Comparison of ENCODE assay signal across 8 cellular contexts in genomic region chr12:92927436-92928116, GRCh38. TPM values are rescaled to one million over a fixed set of nuclear protein-coding genes. Genes with fewer than 3 reads are reported as not detected.
A peak's percentile ranks its signal among the peaks of the same experiment; 100 is the strongest.
DNase-seq lines count a peak whose midpoint lies in the region; ATAC-seq, FAIRE-seq and TF ChIP-seq lines count a peak whose summit lies in the region.

No MANE protein-coding gene starts in this region.

- H3K36me3 ChIP-seq in Peyer's patch (no peaks in the 10 kb centered on the region), H1 (ENCODE audit: control insufficient read depth in 2 of 4, insufficient read depth in 4 of 4, low read length in 3 of 4) (no peaks in the 10 kb centered on the region)

- peak overlapping the region; percentile 79 for H3K4me3 Mint-ChIP-seq in nephron progenitor cell

- peak overlapping the region in 2 of 4 donors; percentile 71 to 98 for H3K4me3 ChIP-seq in Peyer's patch
- peak overlapping the region in 2 of 4 experiments; percentile 46 to 64; a peak in 4 of 8 replicates for H3K4me3 ChIP-seq in H1 (ENCODE audit: extremely low read depth in 1 of 4, insufficient read depth in 2 of 4, low read depth in 3 of 4, low read length in 4 of 4)

- H3K14ac ChIP-seq in H1 (ENCODE audit: insufficient read length) = no peak overlapping the region

- H4K5ac ChIP-seq in H1 (ENCODE audit: insufficient read length, low read depth, low read length) = no peak overlapping the region

- H3K79me2 ChIP-seq in H1 (ENCODE audit: control insufficient read depth in 1 of 2, insufficient read depth in 2 of 2, low read length in 2 of 2) = peaks cover 0 to 43% of the 10 kb centered on the region in 2 experiments; a peak in 2 of 4 replicates

- no peak overlapping the region for H2BK120ac ChIP-seq in H1 (replicated peaks; ENCODE audit: low read depth, low read length)

- no peak overlapping the region for H3K9ac ChIP-seq in H1 (replicated peaks in 1 of 4; ENCODE audit: extremely low read depth in 1 of 4, low read depth in 3 of 4, low read length in 3 of 4)

- TF ChIP-seq RAD21 in H1 (IDR thresholded peaks at IDR 0.05 in 1 of 2, conservative IDR thresholded peaks at IDR 0.05 in 1 of 2; ENCODE audit: low read depth in 2 of 2, low read length in 2 of 2) = no peak

- peaks cover 3% of the 10 kb centered on the region; the same call in 1 of the 2 replicates for H3K23me2 ChIP-seq in H1 (ENCODE audit: low read depth, low read length)

- H2BK12ac ChIP-seq in H1 (ENCODE audit: low read depth, low read length) = no peak overlapping the region

- no peak overlapping the region for H3K18ac ChIP-seq in H1 (ENCODE audit: extremely low read depth, low read length)

- peak; percentile 72 for DNase-seq in CD1c-positive myeloid dendritic cell (ENCODE audit: extremely low spot score)
- no peak for DNase-seq in Peyer's patch
- DNase-seq in H1 (ENCODE audit: low read depth in 1 of 2, low spot score in 2 of 2) = no peak
- DNase-seq in nephron progenitor cell = no peak
- no peak for DNase-seq in activated CD8-positive, alpha-beta memory T cell treated with anti-CD3 and anti-CD28 coated beads, Interleukin-2, amount 50 U/mL, for 48 hours

- 32% methylated on average over 7 of the region's 7 CpGs; no CpG with 5 or more reads in 1 of the 2 experiments for WGBS in H1 (ENCODE audit: extremely low coverage in 1 of 2, insufficient coverage in 1 of 2, insufficient read length in 1 of 2, insufficient replicate concordance in 2 of 2, low coverage in 1 of 2, low lambda C conversion rate in 2 of 2, missing lambda C conversion rate in 1 of 2), 2 experiments

- H2AK5ac ChIP-seq in H1 (ENCODE audit: low read depth, low read length) = no peak overlapping the region

- H2AFZ ChIP-seq in H1 (ENCODE audit: low read length) = no peak overlapping the region

- H3K56ac ChIP-seq in H1 (replicated peaks; ENCODE audit: insufficient read length, low read depth, low read length) = no peak overlapping the region

- POLR2A ChIA-PET in H1 (lab: Charles Lee; ENCODE audit: partially characterized antibody) = interaction anchor here (0.8 to 2.3 kb wide), 4 partner anchors 13 to 42 kb away, joined by 3 to 6 read pairs (median 4); no protein-coding TSS in a partner anchor

- ATAC-seq in GM21825 (IDR thresholded peaks at IDR 0.05; ENCODE audit: unreplicated experiment) (peak; percentile 14), HG03175 (IDR thresholded peaks at IDR 0.05; ENCODE audit: unreplicated experiment) (no peak), GM18868 (IDR thresholded peaks at IDR 0.05; ENCODE audit: unreplicated experiment) (no peak)

- peaks cover 40% of the 10 kb centered on the region for H3K4me1 Mint-ChIP-seq in nephron progenitor cell

- H3K27me3 ChIP-seq in Peyer's patch (no peaks in the 10 kb centered on the region), H1 (replicated peaks in 1 of 4; ENCODE audit: control insufficient read depth in 3 of 4, extremely low read depth in 1 of 4, insufficient read depth in 3 of 4, low read length in 3 of 4) (no peaks in the 10 kb centered on the region)

- no peak overlapping the region for H4K8ac ChIP-seq in H1 (ENCODE audit: extremely low read depth, insufficient read depth, low read length)

- H3K4me1 ChIP-seq in Peyer's patch (peaks cover 0 to 13% (median 4%) of the 10 kb centered on the region in 4 donors), H1 (replicated peaks in 1 of 4; ENCODE audit: control insufficient read depth in 3 of 4, insufficient read depth in 4 of 4, low read length in 3 of 4) (peaks cover 0 to 11% (median 7%) of the 10 kb centered on the region in 4 experiments; a peak in 4 of 7 replicates)

- H3K4ac ChIP-seq in H1 (replicated peaks; ENCODE audit: insufficient read length, low read depth, low read length) = no peak overlapping the region

- no peak for TF ChIP-seq EP300 in H1 (IDR thresholded peaks at IDR 0.05; ENCODE audit: borderline replicate concordance in 1 of 2, low read depth in 2 of 2, low read length in 2 of 2)

- no peak for FAIRE-seq in H1 (lab: Jason Lieb, UNC)

- H4K91ac ChIP-seq in H1 (replicated peaks; ENCODE audit: insufficient read length, low read length) = no peak overlapping the region

- TF ChIP-seq CTCF in Peyer's patch (IDR thresholded peaks at IDR 0.05) (no peak), H1 (IDR thresholded peaks at IDR 0.05; ENCODE audit: control extremely low read depth in 1 of 3, insufficient read depth in 1 of 3, low read depth in 1 of 3, low read length in 3 of 3) (no peak), nephron progenitor cell (IDR thresholded peaks at IDR 0.05) (no peak)

- no peak for TF ChIP-seq POLR2A in Peyer's patch (IDR thresholded peaks at IDR 0.05)
- no peak for TF ChIP-seq POLR2A in H1 (IDR thresholded peaks at IDR 0.05; ENCODE audit: control extremely low read depth in 1 of 2, low read depth in 2 of 2, low read length in 2 of 2)

- H3K79me1 ChIP-seq in H1 (ENCODE audit: low read depth, low read length) = peaks cover 2% of the 10 kb centered on the region

- CTCF ChIA-PET in H1 (lab: Charles Lee; ENCODE audit: partially characterized antibody) = interaction anchor here (0.7 to 2.1 kb wide), 19 partner anchors 16 to 453 kb away, joined by 3 to 6 read pairs (median 3); no protein-coding TSS in a partner anchor

- H3K9me3 Mint-ChIP-seq in nephron progenitor cell = peaks cover 7% of the 10 kb centered on the region

- no peak overlapping the region for H2BK15ac ChIP-seq in H1 (ENCODE audit: low read length)

- H2BK5ac ChIP-seq in H1 (ENCODE audit: low read depth, low read length) = no peak overlapping the region

- H3K27ac ChIP-seq in Peyer's patch (peak overlapping the region; percentile 66 to 98 (median 96)), H1 (ENCODE audit: low read depth, low read length) (no peak overlapping the region)

- H4K20me1 ChIP-seq in H1 (replicated peaks in 1 of 2; ENCODE audit: control insufficient read depth in 1 of 2, insufficient read depth in 2 of 2, low read length in 2 of 2) = peaks cover 0 to 2% of the 10 kb centered on the region in 2 experiments

- peak overlapping the region; percentile 13 for H3K27ac Mint-ChIP-seq in nephron progenitor cell

- no peak overlapping the region for H2BK20ac ChIP-seq in H1 (ENCODE audit: low read length)

- no peaks in the 10 kb centered on the region for H3K27me3 Mint-ChIP-seq in nephron progenitor cell (ENCODE audit: low read depth, poor library complexity)

- peak overlapping the region; percentile 68 to 84 for H3K4me2 ChIP-seq in H1 (ENCODE audit: insufficient read depth in 1 of 2, low read depth in 2 of 2, low read length in 2 of 2)

- peaks cover 9% of the 10 kb centered on the region for H3K36me3 Mint-ChIP-seq in nephron progenitor cell (ENCODE audit: low read depth)

- H3K9me3 ChIP-seq in Peyer's patch (no peaks in the 10 kb centered on the region), H1 (ENCODE audit: insufficient read depth in 2 of 2, low read depth in 1 of 2, low read length in 1 of 2) (no peaks in the 10 kb centered on the region)

- H3K23ac ChIP-seq in H1 (ENCODE audit: insufficient read length) = no peak overlapping the region

TF ChIP-seq in H1, 55 proteins besides CTCF, POLR2A, EP300 and RAD21:
- TF ChIP-seq JUND (IDR thresholded peaks at IDR 0.05; ENCODE audit: low read length) (peak; percentile 46; the same call in 1 of the 2 replicates), CHD2 (IDR thresholded peaks at IDR 0.05; ENCODE audit: low read length) (no peak), POLR2AphosphoS5 (IDR thresholded peaks at IDR 0.05; ENCODE audit: low read depth, low read length) (no peak), RFX5 (IDR thresholded peaks at IDR 0.05; ENCODE audit: borderline replicate concordance, low read depth, low read length) (no peak), TEAD4 (IDR thresholded peaks at IDR 0.05; ENCODE audit: low read depth, low read length) (0 out of 2 replicates have a peak, but pooled peaks have one; percentile 6)

RNA-seq across cellular contexts. Expression of gene EEA1, which starts 1.5 kb away (rescaled TPM):
- 10 to 100 TPM; 13.2 to 78.4 (median 25.3) TPM for total RNA-seq in Peyer's patch
- total RNA-seq in H1 (2021; fragmentation: NEBNext Ultra II Directional; extraction: Animal tissue kit (Norgen Biotek cat#: 25700)) = 16.5 and 18.8 TPM in 2 replicates
- 0.50 and 1.0 TPM in 2 replicates for polyA plus RNA-seq in H1 (2011; rRNA removed)
- polyA plus RNA-seq in H1 (2011; cell fraction: cytosol; rRNA removed) = 1.6 TPM
- polyA plus RNA-seq in H1 (2011; cell fraction: nucleus; rRNA removed) = 1.4 TPM
- polyA plus RNA-seq in H1 (2012, experiment 1 of 2) = 3.4 to 8.7 TPM (median 4.2 TPM) in 4 replicates
- 0.20 TPM for polyA plus RNA-seq in H1 (2012, experiment 2 of 2)
- polyA plus RNA-seq in H1 (2013, experiment 1 of 2) = 11.8 TPM
- polyA plus RNA-seq in H1 (2013, experiment 2 of 2) = 12.6 TPM
- 1.5 and 5.1 TPM in 2 replicates for polyA minus RNA-seq in H1 (2011; rRNA and poly(A)+ RNA removed)
- 6.6 TPM for polyA minus RNA-seq in H1 (2011; cell fraction: cytosol; rRNA and poly(A)+ RNA removed)
- polyA minus RNA-seq in H1 (2011; cell fraction: nucleus; rRNA and poly(A)+ RNA removed) = 13.9 TPM
